In genomic region chr10:117541405-117541908, GRCh38 we compare ENCODE assay signal across 12 cellular contexts. TPM values are rescaled to one million over a fixed set of nuclear protein-coding genes. Genes with fewer than 3 reads are reported as not detected.
DNase-seq lines count a peak whose midpoint lies in the region; ATAC-seq lines count a peak whose summit lies in the region.
"Had no signal": no experiment of that assay in that cellular context is flagged by ENCODE, and none has a peak within 500 bp of the region (broad histone marks: within the 10 kb centered on the region; RNA-seq: fewer than 3 reads in every experiment).

No MANE protein-coding gene starts in this region.

- peaks cover 14% of the 10 kb centered on the region for H3K4me1 Mint-ChIP-seq in activated CD4-positive, alpha-beta T cell treated with anti-CD3 and anti-CD28 coated beads, Interleukin-2, amount 10 ng/mL, durations not matched to agents 7 days and 5 days
- peaks cover 6% of the 10 kb centered on the region for H3K4me1 Mint-ChIP-seq in activated naive CD8-positive, alpha-beta T cell treated with anti-CD3 and anti-CD28 coated beads, Interleukin-2, amount 10 ng/mL, durations not matched to agents 7 days and 5 days
- peaks cover 9 to 48% of the 10 kb centered on the region in 2 donors for H3K4me1 Mint-ChIP-seq in stimulated activated naive B cell treated with anti-CD40 and anti-IgM and Interleukin-4, amounts not matched to agents 10 μg/mL and 1 μg/mL and 100 μg/mL, for 72 hours

- peaks cover 2% of the 10 kb centered on the region for H3K36me3 Mint-ChIP-seq in activated CD4-positive, alpha-beta T cell treated with anti-CD3 and anti-CD28 coated beads, Interleukin-2, amount 10 ng/mL, durations not matched to agents 7 days and 5 days (ENCODE audit: low read depth)
- peaks cover 3% of the 10 kb centered on the region for H3K36me3 Mint-ChIP-seq in activated naive CD8-positive, alpha-beta T cell treated with anti-CD3 and anti-CD28 coated beads, Interleukin-2, amount 10 ng/mL, durations not matched to agents 7 days and 5 days
- H3K36me3 Mint-ChIP-seq in stimulated activated naive B cell treated with anti-CD40 and anti-IgM and Interleukin-4, amounts not matched to agents 10 μg/mL and 1 μg/mL and 100 μg/mL, for 72 hours, result peaks cover 0 to 6% of the 10 kb centered on the region in 2 donors

- no peaks in the 10 kb centered on the region for H3K9me3 Mint-ChIP-seq in activated CD4-positive, alpha-beta T cell treated with anti-CD3 and anti-CD28 coated beads, Interleukin-2, amount 10 ng/mL, durations not matched to agents 7 days and 5 days
- H3K9me3 Mint-ChIP-seq in activated naive CD8-positive, alpha-beta T cell treated with anti-CD3 and anti-CD28 coated beads, Interleukin-2, amount 10 ng/mL, durations not matched to agents 7 days and 5 days, result no peaks in the 10 kb centered on the region
- peaks cover 0 to 1% of the 10 kb centered on the region in 2 donors for H3K9me3 Mint-ChIP-seq in stimulated activated naive B cell treated with anti-CD40 and anti-IgM and Interleukin-4, amounts not matched to agents 10 μg/mL and 1 μg/mL and 100 μg/mL, for 72 hours

- H3K36me3 ChIP-seq in iPS-18a (ENCODE audit: control insufficient read depth, low read depth, low read length), result no peaks in the 10 kb centered on the region

- H3K27me3 Mint-ChIP-seq in activated CD4-positive, alpha-beta T cell treated with anti-CD3 and anti-CD28 coated beads, Interleukin-2, amount 10 ng/mL, durations not matched to agents 7 days and 5 days, result peaks cover 80% of the 10 kb centered on the region
- H3K27me3 Mint-ChIP-seq in activated naive CD8-positive, alpha-beta T cell treated with anti-CD3 and anti-CD28 coated beads, Interleukin-2, amount 10 ng/mL, durations not matched to agents 7 days and 5 days, result peaks cover 86% of the 10 kb centered on the region
- peaks cover 65 to 92% of the 10 kb centered on the region in 2 donors for H3K27me3 Mint-ChIP-seq in stimulated activated naive B cell treated with anti-CD40 and anti-IgM and Interleukin-4, amounts not matched to agents 10 μg/mL and 1 μg/mL and 100 μg/mL, for 72 hours

- H3K4me1 ChIP-seq in iPS-18a (ENCODE audit: control insufficient read depth, low read depth, low read length), result peaks cover 16% of the 10 kb centered on the region

- CTCF ChIA-PET in activated CD4-positive, alpha-beta T cell treated with anti-CD3 and anti-CD28 coated beads, Interleukin-2, amount 10 ng/mL, durations not matched to agents 7 days and 5 days (lab: Charles Lee), result interaction anchor here (1.2 kb wide), 1 partner anchor 9 kb away, joined by 4 read pairs; no protein-coding TSS in a partner anchor

- peak overlapping the region; percentile 46 for H3K27ac Mint-ChIP-seq in activated CD4-positive, alpha-beta T cell treated with anti-CD3 and anti-CD28 coated beads, Interleukin-2, amount 10 ng/mL, durations not matched to agents 7 days and 5 days
- H3K27ac Mint-ChIP-seq in activated naive CD8-positive, alpha-beta T cell treated with anti-CD3 and anti-CD28 coated beads, Interleukin-2, amount 10 ng/mL, durations not matched to agents 7 days and 5 days, result peak overlapping the region; percentile 61
- H3K27ac Mint-ChIP-seq in stimulated activated naive B cell treated with anti-CD40 and anti-IgM and Interleukin-4, amounts not matched to agents 10 μg/mL and 1 μg/mL and 100 μg/mL, for 72 hours, result peak overlapping the region; percentile 93

- no peak overlapping the region for H3K4me3 Mint-ChIP-seq in activated CD4-positive, alpha-beta T cell treated with anti-CD3 and anti-CD28 coated beads, Interleukin-2, amount 10 ng/mL, durations not matched to agents 7 days and 5 days
- H3K4me3 Mint-ChIP-seq in activated naive CD8-positive, alpha-beta T cell treated with anti-CD3 and anti-CD28 coated beads, Interleukin-2, amount 10 ng/mL, durations not matched to agents 7 days and 5 days, result peak overlapping the region; percentile 48
- peak overlapping the region in 1 of 2 donors; percentile 52 for H3K4me3 Mint-ChIP-seq in stimulated activated naive B cell treated with anti-CD40 and anti-IgM and Interleukin-4, amounts not matched to agents 10 μg/mL and 1 μg/mL and 100 μg/mL, for 72 hours

- ATAC-seq in activated naive CD8-positive, alpha-beta T cell treated with anti-CD3 and anti-CD28 coated beads, Interleukin-2, amount 10 ng/mL, durations not matched to agents 7 days and 5 days (ENCODE audit: low read depth), result no peak
- ATAC-seq in stimulated activated naive B cell treated with anti-CD40 and anti-IgM and Interleukin-4, amounts not matched to agents 10 μg/mL and 1 μg/mL and 100 μg/mL, for 72 hours (replicated peaks), result no peak
- ATAC-seq in GM19324 (IDR thresholded peaks at IDR 0.05; ENCODE audit: low FRiP score, unreplicated experiment) (no peak), HG03442 (IDR thresholded peaks at IDR 0.05; ENCODE audit: unreplicated experiment) (no peak)

- H3K27me3 ChIP-seq in iPS-18a (ENCODE audit: control insufficient read depth, insufficient read depth, low read length), result peaks cover 100% of the 10 kb centered on the region

- H3K9ac ChIP-seq in iPS-18a (ENCODE audit: low read length), result no peak overlapping the region

- H3K9me3 ChIP-seq in iPS-18a (ENCODE audit: control insufficient read depth, low read depth, low read length), result no peaks in the 10 kb centered on the region

- H3K27ac ChIP-seq in iPS-18a (ENCODE audit: low read length), result no peak overlapping the region
- H3K27ac ChIP-seq: C4-2B had no signal

- POLR2A ChIA-PET in activated CD4-positive, alpha-beta T cell treated with anti-CD3 and anti-CD28 coated beads, Interleukin-2, amount 10 ng/mL, durations not matched to agents 7 days and 5 days (lab: Charles Lee), result no interaction called here
- POLR2A ChIA-PET in activated naive CD8-positive, alpha-beta T cell treated with anti-CD3 and anti-CD28 coated beads, Interleukin-2, amount 10 ng/mL, durations not matched to agents 7 days and 5 days (lab: Charles Lee), result no interaction called here

- no peak for DNase-seq in activated CD4-positive, alpha-beta T cell treated with anti-CD3 and anti-CD28 coated beads, Interleukin-2, amount 10 ng/mL, durations not matched to agents 7 days and 5 days
- no peak for DNase-seq in activated CD4-positive, alpha-beta T cell treated with anti-CD3 and anti-CD28 coated beads for 1 hour
- DNase-seq in activated naive CD8-positive, alpha-beta T cell treated with anti-CD3 and anti-CD28 coated beads, Interleukin-2, amount 10 ng/mL, durations not matched to agents 7 days and 5 days, result no peak
- DNase-seq in stimulated activated naive B cell treated with anti-CD40 and anti-IgM and Interleukin-4, amounts not matched to agents 10 μg/mL and 1 μg/mL and 100 μg/mL, for 72 hours, result no peak
- DNase-seq in NCI-H128 (lab: John Stamatoyannopoulos, UW; ENCODE audit: unreplicated experiment), result no peak
- DNase-seq: activated CD4-positive, alpha-beta T cell treated with anti-CD3 and anti-CD28 coated beads for 48 hours; NK-92 treated with Interleukin-12 subunit alpha and Interleukin-12 subunit beta, amount 100 ng/mL, for 24 hours had no signal

- H3K4me3 ChIP-seq in iPS-18a (ENCODE audit: low read length), result peak overlapping the region; percentile 52

RNA-seq across cellular contexts. Expression of gene EMX2, which starts 1.1 kb away (rescaled TPM):
- not detected for total RNA-seq in activated CD4-positive, alpha-beta T cell treated with anti-CD3 and anti-CD28 coated beads, Interleukin-2, amount 10 ng/mL, durations not matched to agents 7 days and 5 days
- not detected for total RNA-seq in activated naive CD8-positive, alpha-beta T cell treated with anti-CD3 and anti-CD28 coated beads, Interleukin-2, amount 10 ng/mL, durations not matched to agents 7 days and 5 days
- total RNA-seq: pulmonary artery endothelial cell had no signal
